17 cellular contexts compared by ENCODE assay signal in the genomic region with DNA sequence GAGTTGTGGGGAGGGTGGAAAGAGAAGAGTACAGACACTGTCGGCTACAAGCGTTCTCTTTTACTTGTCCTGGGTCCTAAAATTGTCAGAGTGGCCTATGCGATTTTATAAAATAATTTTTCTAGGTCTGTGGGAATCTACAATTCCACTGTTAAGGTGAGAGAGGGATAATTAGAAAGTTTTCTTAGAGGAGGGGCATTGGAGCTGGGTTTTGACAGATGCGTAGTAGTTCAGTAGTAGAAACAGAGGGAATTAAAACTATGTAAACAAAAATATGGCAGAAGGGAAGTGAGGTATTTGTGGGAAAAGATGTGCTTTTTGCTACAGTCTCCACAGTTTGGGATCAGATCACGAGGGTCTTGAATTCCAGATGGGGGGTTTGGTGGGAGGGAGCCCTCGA.
"Had no signal": no experiment of that assay in that cellular context is flagged by ENCODE, and none has a peak within 500 bp of the region (broad histone marks: within the 10 kb centered on the region; RNA-seq: fewer than 3 reads in every experiment).

No MANE protein-coding gene starts in this region.

- DNase-seq: Kasumi-1; MM.1S; NCI-H1092 treated with DMSO at 0.1 percent for 48 hours; NCI-H1436; NCI-H187; NCI-H2029; NCI-H2081 treated with DMSO at 0.1 percent for 48 hours; NCI-H2171; NCI-H226; NCI-H446; NCI-H510A treated with DMSO at 0.1 percent for 48 hours; NCI-H526; NK-92 treated with Interleukin-12 subunit alpha and Interleukin-12 subunit beta, amount 100 ng/mL, for 24 hours; PC-3; SHP77 had no signal

- H3K27ac ChIP-seq: KMS-11, RWPE1 had no signal

- H3K4me2 ChIP-seq: KMS-11 had no signal

- H3K9ac ChIP-seq: KMS-11 had no signal
